ENCODE assay signal across 9 cellular contexts in the genomic region with DNA sequence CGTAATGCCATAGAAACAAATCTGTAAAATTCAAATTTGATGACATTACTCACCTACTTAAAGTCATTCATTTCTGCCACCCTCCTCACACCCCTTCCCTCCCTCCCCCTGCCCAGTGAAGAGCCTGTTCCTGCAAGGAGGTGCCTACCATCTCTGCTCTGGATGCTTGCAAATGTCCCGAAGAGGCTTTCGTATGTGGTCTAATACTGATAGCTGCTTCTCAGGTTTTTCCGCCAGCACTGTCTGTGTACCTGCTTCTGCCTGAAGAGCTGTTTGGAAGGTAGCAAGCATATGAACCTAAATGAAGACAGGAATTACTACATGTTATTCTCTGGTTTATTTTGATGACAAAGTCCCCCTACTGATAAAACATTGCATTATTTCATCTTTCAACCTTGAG. TPM values are rescaled to one million over a fixed set of nuclear protein-coding genes. Genes with fewer than 3 reads are reported as not detected.
DNase-seq lines count a peak whose midpoint lies in the region; ATAC-seq, FAIRE-seq and TF ChIP-seq lines count a peak whose summit lies in the region.
"Had no signal": no experiment of that assay in that cellular context is flagged by ENCODE, and none has a peak within 500 bp of the region (broad histone marks: within the 10 kb centered on the region; RNA-seq: fewer than 3 reads in every experiment).

No MANE protein-coding gene starts in this region.

- ATAC-seq in GM21737 (IDR thresholded peaks at IDR 0.05; ENCODE audit: unreplicated experiment): no peak

- FAIRE-seq in small intestine (lab: Jason Lieb, UNC): no peak

- no peaks in the 10 kb centered on the region for H3K79me2 ChIP-seq in MM.1S (ENCODE audit: low read length)
- no peaks in the 10 kb centered on the region for H3K79me2 ChIP-seq in neural progenitor cell (ENCODE audit: low read depth)

- peak overlapping the region in 7 of 8 donors; percentile 4 to 84 (median 77) for H3K4me3 Mint-ChIP-seq in CD4-positive, alpha-beta memory T cell
- H3K4me3 Mint-ChIP-seq in neural progenitor cell: peak overlapping the region; percentile 84

- H3K4me3 ChIP-seq in CD4-positive, alpha-beta memory T cell (ENCODE audit: low read length in 2 of 2): no peak overlapping the region
- H3K4me3 ChIP-seq in MM.1S (ENCODE audit: low read length): 0 out of 2 replicates have a peak overlapping the region, but pooled peaks have one; percentile 50
- peak overlapping the region; percentile 56 for H3K4me3 ChIP-seq in coronary artery
- peak overlapping the region; percentile 53 for H3K4me3 ChIP-seq in neural progenitor cell
- H3K4me3 ChIP-seq in small intestine (ENCODE audit: low read depth in 1 of 2, low read length in 2 of 2): no peak overlapping the region

- peaks cover 16% of the 10 kb centered on the region for H3K4me1 ChIP-seq in CD4-positive, alpha-beta memory T cell (ENCODE audit: insufficient read depth, low read length)
- H3K4me1 ChIP-seq in MM.1S (ENCODE audit: low read length) (no peaks in the 10 kb centered on the region), neural progenitor cell (peaks cover 8% of the 10 kb centered on the region), small intestine (ENCODE audit: control insufficient read depth in 2 of 2, insufficient read depth in 1 of 2, low read depth in 1 of 2, low read length in 1 of 2) (no peaks in the 10 kb centered on the region)

- no peaks in the 10 kb centered on the region for H3K36me3 Mint-ChIP-seq in CD4-positive, alpha-beta memory T cell
- H3K36me3 Mint-ChIP-seq in neural progenitor cell: no peaks in the 10 kb centered on the region

- no peak for TF ChIP-seq CTCF in MM.1S (IDR thresholded peaks at IDR 0.05; ENCODE audit: low read length)
- TF ChIP-seq CTCF in coronary artery (IDR thresholded peaks at IDR 0.05): no peak
- no peak for TF ChIP-seq CTCF in neural progenitor cell (IDR thresholded peaks at IDR 0.05)

- no peaks in the 10 kb centered on the region for H3K9me3 ChIP-seq in CD4-positive, alpha-beta memory T cell (ENCODE audit: control insufficient read depth in 1 of 2, low read length in 2 of 2)
- no peaks in the 10 kb centered on the region for H3K9me3 ChIP-seq in MM.1S (replicated peaks; ENCODE audit: insufficient read depth, low read length)
- H3K9me3 ChIP-seq in neural progenitor cell (ENCODE audit: low read depth): no peaks in the 10 kb centered on the region
- no peaks in the 10 kb centered on the region for H3K9me3 ChIP-seq in small intestine (ENCODE audit: control insufficient read depth, low read depth)

- peaks cover 5 to 18% of the 10 kb centered on the region in 2 donors for H3K27me3 Mint-ChIP-seq in CD4-positive, alpha-beta memory T cell
- no peaks in the 10 kb centered on the region for H3K27me3 Mint-ChIP-seq in neural progenitor cell (ENCODE audit: insufficient read depth, low read depth)

- no peak for DNase-seq in CD4-positive, alpha-beta memory T cell
- DNase-seq in MM.1S (no peak), coronary artery (ENCODE audit: low spot score) (no peak), neural progenitor cell (ENCODE audit: low spot score) (no peak), small intestine (no peak), dedifferentiated amniotic fluid mesenchymal stem cell (ENCODE audit: extremely low spot score) (no peak), HEK293T (ENCODE audit: extremely low spot score) (no peak)
- DNase-seq: NCI-H524 treated with DMSO at 0.1 percent for 48 hours had no signal

- H3K4me1 Mint-ChIP-seq in CD4-positive, alpha-beta memory T cell: peaks cover 9 to 14% (median 10%) of the 10 kb centered on the region in 4 donors
- H3K4me1 Mint-ChIP-seq in neural progenitor cell: peaks cover 21% of the 10 kb centered on the region

- 73 to 83% (median 81%) methylated on average over 4 of the region's 4 CpGs for WGBS in small intestine, 3 donors

- CTCF ChIA-PET in CD4-positive, alpha-beta memory T cell (lab: Charles Lee; ENCODE audit: partially characterized antibody): interaction anchor here (0.7 to 5.3 kb wide), 46 partner anchors 8 to 562 kb away, joined by 3 to 146 read pairs (median 4); partner anchors contain the start of genes COG3, GTF2F2 and TPT1
- CTCF ChIA-PET in HEK293T (lab: Yijun Ruan, JAX): interaction anchor here (0.7 to 1.5 kb wide), 5 partner anchors 9 to 262 kb away, joined by 3 to 13 read pairs (median 5); no protein-coding TSS in a partner anchor

- peak overlapping the region; percentile 53; the same call in 1 of the 2 replicates for H3K4me2 ChIP-seq in MM.1S (ENCODE audit: low read depth, low read length)
- H3K4me2 ChIP-seq in neural progenitor cell: peak overlapping the region; percentile 87

- no peaks in the 10 kb centered on the region for H3K36me3 ChIP-seq in CD4-positive, alpha-beta memory T cell (ENCODE audit: insufficient read depth, low read length)
- H3K36me3 ChIP-seq in MM.1S (replicated peaks; ENCODE audit: insufficient read depth, low read length) (no peaks in the 10 kb centered on the region), neural progenitor cell (no peaks in the 10 kb centered on the region), small intestine (ENCODE audit: control insufficient read depth in 2 of 2, insufficient read depth in 2 of 2, low read length in 2 of 2) (no peaks in the 10 kb centered on the region)

- H3F3A ChIP-seq in MM.1S (ENCODE audit: insufficient read depth, low read length): no peaks in the 10 kb centered on the region
- H3F3A ChIP-seq in neural progenitor cell (ENCODE audit: low read depth): peaks cover 4% of the 10 kb centered on the region

- no peaks in the 10 kb centered on the region for H3K27me3 ChIP-seq in CD4-positive, alpha-beta memory T cell (ENCODE audit: insufficient read depth, low read length)
- H3K27me3 ChIP-seq in MM.1S (replicated peaks; ENCODE audit: insufficient read depth, low read length): no peaks in the 10 kb centered on the region
- H3K27me3 ChIP-seq in neural progenitor cell: no peaks in the 10 kb centered on the region
- no peaks in the 10 kb centered on the region for H3K27me3 ChIP-seq in small intestine (ENCODE audit: control insufficient read depth in 2 of 2, insufficient read depth in 2 of 2, low read length in 2 of 2)

- intact Hi-C loops in CD4-positive, alpha-beta memory T cell (cut with micrococcal nuclease): loop anchor here (2.0 to 10.0 kb wide), 5 partner anchors 76 to 1078 kb away; partner anchors contain the start of genes GTF2F2 and SLC25A30

- H2AFZ ChIP-seq in MM.1S (ENCODE audit: low read length) (no peak overlapping the region), neural progenitor cell (replicated peaks) (peak overlapping the region; percentile 95)

- no peak overlapping the region for H3K27ac Mint-ChIP-seq in CD4-positive, alpha-beta memory T cell
- H3K27ac Mint-ChIP-seq in neural progenitor cell: no peak overlapping the region

- POLR2A ChIA-PET in CD4-positive, alpha-beta memory T cell (lab: Charles Lee; ENCODE audit: partially characterized antibody): interaction anchor here (0.9 to 1.1 kb wide), 3 partner anchors 289 to 321 kb away, joined by 3 to 6 read pairs (median 3); partner anchors contain the start of gene TPT1
- POLR2A ChIA-PET in HEK293T (lab: Yijun Ruan, JAX): interaction anchor here (0.9 kb wide), 1 partner anchor 285 kb away, joined by 3 read pairs; no protein-coding TSS in a partner anchor

- H4K20me1 ChIP-seq in MM.1S (ENCODE audit: insufficient read depth, low read length) (no peaks in the 10 kb centered on the region), neural progenitor cell (ENCODE audit: low read depth) (no peaks in the 10 kb centered on the region)

- H3K9ac ChIP-seq in MM.1S (ENCODE audit: low read length) (no peak overlapping the region; the same call in 1 of the 2 replicates), neural progenitor cell (no peak overlapping the region)

- H3K9me3 Mint-ChIP-seq in CD4-positive, alpha-beta memory T cell: no peaks in the 10 kb centered on the region
- H3K9me3 Mint-ChIP-seq in neural progenitor cell: no peaks in the 10 kb centered on the region

- H3K9me2 ChIP-seq in MM.1S (replicated peaks; ENCODE audit: insufficient read depth, low read length): no peaks in the 10 kb centered on the region

- no peak overlapping the region for H3K27ac ChIP-seq in CD4-positive, alpha-beta memory T cell (ENCODE audit: low read depth, low read length)
- H3K27ac ChIP-seq in MM.1S (ENCODE audit: low read length) (no peak overlapping the region), coronary artery (no peak overlapping the region), neural progenitor cell (no peak overlapping the region), small intestine (ENCODE audit: low read depth in 1 of 2, low read length in 1 of 2) (no peak overlapping the region)

TF ChIP-seq in HEK293T, 16 proteins besides CTCF, POLR2A, EP300 and RAD21 (continues in another document):
- no peak for TF ChIP-seq PKNOX1 (IDR thresholded peaks at IDR 0.05)
- TF ChIP-seq ARNT (IDR thresholded peaks at IDR 0.05): no peak
- TF ChIP-seq HDGF (IDR thresholded peaks at IDR 0.05; ENCODE audit: borderline replicate concordance): no peak
- TF ChIP-seq ZNF384 (IDR thresholded peaks at IDR 0.05): no peak
- TF ChIP-seq FOXM1 (IDR thresholded peaks at IDR 0.05; ENCODE audit: borderline replicate concordance): no peak
- TF ChIP-seq FOXK2 (IDR thresholded peaks at IDR 0.05): no peak
- no peak for TF ChIP-seq SP1 (IDR thresholded peaks at IDR 0.05)
- TF ChIP-seq LEF1 (IDR thresholded peaks at IDR 0.05; ENCODE audit: borderline replicate concordance): no peak
- no peak for TF ChIP-seq CTBP1 (IDR thresholded peaks at IDR 0.05; ENCODE audit: borderline replicate concordance)
- no peak for TF ChIP-seq BHLHE40 (IDR thresholded peaks at IDR 0.05; ENCODE audit: borderline replicate concordance)
- TF ChIP-seq NFRKB (IDR thresholded peaks at IDR 0.05): no peak
- TF ChIP-seq SUZ12 (IDR thresholded peaks at IDR 0.05): no peak
- no peak for TF ChIP-seq ELF4 (IDR thresholded peaks at IDR 0.05)
- no peak for TF ChIP-seq TARDBP (IDR thresholded peaks at IDR 0.05)

RNA-seq across cellular contexts. Expression of gene GPALPP1, which starts 57.1 kb away (rescaled TPM):
- 10 to 100 TPM; 33.0 to 35.1 TPM for total RNA-seq in CD4-positive, alpha-beta memory T cell
- polyA plus RNA-seq in CD4-positive, alpha-beta memory T cell: 10 to 100 TPM; 11.7 to 22.2 TPM
- total RNA-seq in neural progenitor cell (ENCODE audit: low replicate concordance): 47.5 and 70.7 TPM in 2 replicates
- polyA plus RNA-seq in small intestine: 10 to 100 TPM in 1 of 3 donors, 1 to 10 TPM in 2; 6.8 to 12.6 (median 7.4) TPM

RNA-seq across cellular contexts. Expression of gene NUFIP1, which starts 57.2 kb away (rescaled TPM):
- total RNA-seq in CD4-positive, alpha-beta memory T cell: 1 to 10 TPM; 4.4 to 4.8 TPM
- polyA plus RNA-seq in CD4-positive, alpha-beta memory T cell: 1 to 10 TPM; 3.8 to 4.3 TPM
- 6.0 and 12.9 TPM in 2 replicates for total RNA-seq in neural progenitor cell (ENCODE audit: low replicate concordance)
- polyA plus RNA-seq in small intestine: 1 to 10 TPM; 1.3 to 2.6 (median 1.6) TPM

Comparison
In these comparisons a context has a peak if more than half of its experiments do, and no peak if none do; other contexts are left out.
1. H3K4me3 ChIP-seq: peak in MM.1S (single experiment), coronary artery (single experiment) and neural progenitor cell (single experiment); none in CD4-positive, alpha-beta memory T cell (0 of 2) and small intestine (0 of 2).